Comparison of ENCODE assay signal across 12 cellular contexts in the genomic region with DNA sequence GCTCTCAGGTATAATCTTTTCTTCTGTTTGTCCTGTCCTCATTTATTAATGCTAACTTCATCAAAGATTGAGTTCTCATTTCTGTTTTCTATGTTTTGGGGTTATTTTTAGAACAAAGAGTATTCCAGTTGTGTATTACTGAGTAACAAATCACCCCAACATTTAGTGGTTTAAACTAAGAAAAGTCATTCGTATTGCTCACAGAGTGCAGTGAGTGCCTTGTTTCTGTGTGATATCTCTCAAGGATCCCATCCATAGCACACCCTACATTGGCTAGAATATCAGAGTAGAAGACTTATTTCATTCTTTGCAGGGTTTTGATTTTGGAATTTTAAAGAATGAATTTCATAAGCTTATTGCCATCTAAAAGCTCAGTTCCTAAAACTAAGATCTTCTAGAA.
DNase-seq lines count a peak whose midpoint lies in the region; ATAC-seq and TF ChIP-seq lines count a peak whose summit lies in the region.
"Had no signal": no experiment of that assay in that cellular context is flagged by ENCODE, and none has a peak within 500 bp of the region (broad histone marks: within the 10 kb centered on the region; RNA-seq: fewer than 3 reads in every experiment).

No MANE protein-coding gene starts in this region.

- no peaks in the 10 kb centered on the region for H3K27me3 Mint-ChIP-seq in CD14-positive monocyte (ENCODE audit: low read depth in 3 of 3)
- H3K27me3 Mint-ChIP-seq in CD8-positive, alpha-beta memory T cell, result no peaks in the 10 kb centered on the region
- H3K27me3 Mint-ChIP-seq in activated T-helper 17 cell treated with anti-CD3 and anti-CD28 coated beads, Interleukin-2, amount 50 U/mL, for 72 hours, result no peaks in the 10 kb centered on the region

- H3K27me3 ChIP-seq in CD8-positive, alpha-beta memory T cell (ENCODE audit: insufficient read depth, low read length, poor library complexity, severe bottlenecking), result no peaks in the 10 kb centered on the region
- H3K27me3 ChIP-seq: BLaER1 had no signal

- no peaks in the 10 kb centered on the region for H3K9me3 ChIP-seq in CD8-positive, alpha-beta memory T cell (ENCODE audit: low read length)

- peaks cover 9% of the 10 kb centered on the region for H3K36me3 ChIP-seq in CD8-positive, alpha-beta memory T cell (ENCODE audit: insufficient read depth, low read length)

- intact Hi-C loops in CD14-positive monocyte (cut with micrococcal nuclease), result loop anchor here in 1 of 2 donors (10.0 kb wide), 1 partner anchor 45 kb away; no protein-coding TSS in a partner anchor

- peaks cover 36% of the 10 kb centered on the region for H3K4me1 Mint-ChIP-seq in CD14-positive monocyte
- H3K4me1 Mint-ChIP-seq in CD8-positive, alpha-beta memory T cell, result peaks cover 19 to 37% (median 33%) of the 10 kb centered on the region in 3 donors
- H3K4me1 Mint-ChIP-seq in activated T-helper 17 cell treated with anti-CD3 and anti-CD28 coated beads, Interleukin-2, amount 50 U/mL, for 72 hours, result peaks cover 39% of the 10 kb centered on the region

- no peak overlapping the region for H3K27ac ChIP-seq in CD8-positive, alpha-beta memory T cell (ENCODE audit: low read depth, low read length)
- H3K27ac ChIP-seq: BLaER1 had no signal

- no peak overlapping the region for H3K4me3 ChIP-seq in CD8-positive, alpha-beta memory T cell (ENCODE audit: low read length)
- H3K4me3 ChIP-seq: BLaER1, lung had no signal

- peaks cover 18% of the 10 kb centered on the region for H3K4me1 ChIP-seq in CD8-positive, alpha-beta memory T cell (ENCODE audit: insufficient read depth, low read length)

- H3K4me3 Mint-ChIP-seq in CD14-positive monocyte, result no peak overlapping the region
- no peak overlapping the region for H3K4me3 Mint-ChIP-seq in CD8-positive, alpha-beta memory T cell
- H3K4me3 Mint-ChIP-seq in activated T-helper 17 cell treated with anti-CD3 and anti-CD28 coated beads, Interleukin-2, amount 50 U/mL, for 72 hours, result peak overlapping the region; percentile 66
- H3K4me3 Mint-ChIP-seq: endodermal cell had no signal

- peaks cover 71 to 85% of the 10 kb centered on the region in 2 donors for H3K36me3 Mint-ChIP-seq in CD14-positive monocyte
- peaks cover 9 to 39% (median 12%) of the 10 kb centered on the region in 3 donors for H3K36me3 Mint-ChIP-seq in CD8-positive, alpha-beta memory T cell
- H3K36me3 Mint-ChIP-seq in activated T-helper 17 cell treated with anti-CD3 and anti-CD28 coated beads, Interleukin-2, amount 50 U/mL, for 72 hours (ENCODE audit: low read depth), result peaks cover 90% of the 10 kb centered on the region

- DNase-seq in CD14-positive monocyte (ENCODE audit: low spot score), result no peak
- DNase-seq in CD8-positive, alpha-beta memory T cell, result no peak
- DNase-seq in myocyte (ENCODE audit: low read depth), result peak; percentile 13
- DNase-seq in HuH-7 (ENCODE audit: low spot score), result no peak
- DNase-seq in stimulated activated CD4-positive, alpha-beta T cell treated with anti-CD3 and anti-CD28 coated beads, Interleukin-12 subunit alpha, Interleukin-12 subunit beta, amount 100 ng/mL, for 4 hours, result no peak
- no peak for DNase-seq in cerebellum (ENCODE audit: low spot score)
- DNase-seq: endodermal cell; Right ventricle myocardium superior; stimulated activated CD4-positive, alpha-beta T cell treated with anti-CD3 and anti-CD28 coated beads, Interleukin-4, amount 100 ng/mL, for 4 hours had no signal

- POLR2A ChIA-PET in CD8-positive, alpha-beta memory T cell (lab: Charles Lee), result no interaction called here

- no peak for TF ChIP-seq CTCF in CD14-positive monocyte (IDR thresholded peaks at IDR 0.05)

- H3K9me3 Mint-ChIP-seq in CD14-positive monocyte, result peaks cover 0 to 6% (median 0%) of the 10 kb centered on the region in 7 donors
- peaks cover 0 to 5% (median 2%) of the 10 kb centered on the region in 5 donors for H3K9me3 Mint-ChIP-seq in CD8-positive, alpha-beta memory T cell
- H3K9me3 Mint-ChIP-seq in activated T-helper 17 cell treated with anti-CD3 and anti-CD28 coated beads, Interleukin-2, amount 50 U/mL, for 72 hours, result peaks cover 5% of the 10 kb centered on the region
- H3K9me3 Mint-ChIP-seq: endodermal cell had no signal

- peak; percentile 58 for ATAC-seq in activated T-helper 17 cell treated with anti-CD3 and anti-CD28 coated beads, Interleukin-2, amount 50 U/mL, for 72 hours (replicated peaks)

- CTCF ChIA-PET in CD8-positive, alpha-beta memory T cell (lab: Charles Lee), result no interaction called here

- peak overlapping the region in 6 of 7 donors; percentile 50 to 81 (median 67) for H3K27ac Mint-ChIP-seq in CD14-positive monocyte
- peak overlapping the region in 7 of 8 donors; percentile 22 to 84 (median 72) for H3K27ac Mint-ChIP-seq in CD8-positive, alpha-beta memory T cell
- peak overlapping the region; percentile 83 for H3K27ac Mint-ChIP-seq in activated T-helper 17 cell treated with anti-CD3 and anti-CD28 coated beads, Interleukin-2, amount 50 U/mL, for 72 hours
